In the genomic region with DNA sequence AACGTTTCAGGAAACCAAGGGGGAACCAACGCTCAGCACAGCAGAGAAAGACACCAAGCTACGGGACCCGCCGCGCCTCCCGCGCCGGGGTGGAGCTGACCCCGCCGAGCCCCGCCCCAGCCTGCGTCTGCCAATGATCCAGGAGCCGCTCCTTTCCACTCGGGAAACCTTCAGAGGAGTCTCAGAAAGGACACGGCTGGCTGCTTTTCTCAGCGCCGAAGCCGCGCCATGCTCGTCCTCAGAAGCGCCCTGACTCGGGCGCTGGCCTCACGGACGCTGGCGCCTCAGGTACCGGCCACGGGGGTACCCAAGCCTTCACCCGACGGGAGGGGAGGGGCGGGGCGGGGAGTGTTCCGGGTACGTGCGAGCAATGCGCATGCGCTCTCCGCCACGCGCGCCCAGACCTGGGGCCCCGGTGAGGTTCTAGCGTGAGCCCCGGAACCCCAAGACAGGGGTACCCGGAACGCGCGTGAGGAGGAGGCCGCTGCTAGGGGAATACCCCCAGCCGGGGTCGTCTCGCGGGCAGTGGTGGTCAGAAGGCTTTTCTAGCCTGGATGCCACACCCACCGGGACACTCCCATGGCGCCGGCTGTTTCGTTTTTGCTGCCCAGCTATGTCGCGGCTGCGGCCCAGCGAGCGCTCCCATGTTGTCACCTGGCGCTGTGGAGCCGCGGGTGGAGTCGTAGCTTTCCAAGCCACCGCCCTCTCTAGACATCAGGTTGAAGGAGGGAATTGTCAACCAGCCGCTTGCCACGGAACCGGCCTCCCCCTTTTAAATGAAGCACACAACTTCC, we compare ENCODE assay signal across 8 cellular contexts. TPM values are rescaled to one million over a fixed set of nuclear protein-coding genes. Genes with fewer than 3 reads are reported as not detected.
DNase-seq lines count a peak whose midpoint lies in the region; ATAC-seq and TF ChIP-seq lines count a peak whose summit lies in the region.

A gene (plus strand): TSS at position 119 of the 794 bp plus-strand sequence. CDS start 110 bp downstream, at position 229.

- POLR2A ChIA-PET in activated CD4-positive, alpha-beta T cell treated with anti-CD3 and anti-CD28 coated beads for 36 hours (lab: Charles Lee), result interaction anchor here (0.5 kb wide), 1 partner anchor 76 kb away, joined by 3 read pairs; no protein-coding TSS in a partner anchor

- no peaks in the 10 kb centered on the region for H3K27me3 ChIP-seq in layer of hippocampus (ENCODE audit: control insufficient read depth, insufficient read depth, low read length)

- H3K27ac ChIP-seq in layer of hippocampus (ENCODE audit: low read depth, low read length), result peak within 1 kb of the TSS; percentile 90

- H3K27ac Mint-ChIP-seq in activated CD4-positive, alpha-beta T cell treated with anti-CD3 and anti-CD28 coated beads for 36 hours, result peak within 1 kb of the TSS; percentile 96
- H3K27ac Mint-ChIP-seq in chondrocyte (ENCODE audit: unreplicated experiment), result peak within 1 kb of the TSS; percentile 98

- intact Hi-C loops in activated CD4-positive, alpha-beta T cell treated with anti-CD3 and anti-CD28 coated beads for 36 hours (cut with DNase I, micrococcal nuclease), result loop anchor here (1.0 to 10.0 kb wide), 9 partner anchors 17 to 947 kb away; a partner anchor contains a TSS

- peak; percentile 88 for ATAC-seq in GM19035 (IDR thresholded peaks at IDR 0.05; ENCODE audit: unreplicated experiment)
- ATAC-seq in HG03342 (IDR thresholded peaks at IDR 0.05; ENCODE audit: unreplicated experiment), result peak; percentile 86
- peak; percentile 93 for ATAC-seq in activated CD4-positive, alpha-beta T cell treated with anti-CD3 and anti-CD28 coated beads for 36 hours

- peaks cover 9% of the 10 kb centered on the region for H3K36me3 Mint-ChIP-seq in activated CD4-positive, alpha-beta T cell treated with anti-CD3 and anti-CD28 coated beads for 36 hours (ENCODE audit: low read depth)
- H3K36me3 Mint-ChIP-seq in chondrocyte (ENCODE audit: low read depth), result peaks cover 4% of the 10 kb centered on the region

- peak; percentile 14 for TF ChIP-seq CTCF in chondrocyte (IDR thresholded peaks at IDR 0.05)

- no peaks in the 10 kb centered on the region for H3K27me3 Mint-ChIP-seq in activated CD4-positive, alpha-beta T cell treated with anti-CD3 and anti-CD28 coated beads for 36 hours
- H3K27me3 Mint-ChIP-seq in chondrocyte (ENCODE audit: low read depth), result peaks cover 2% of the 10 kb centered on the region

- CTCF ChIA-PET in activated CD4-positive, alpha-beta T cell treated with anti-CD3 and anti-CD28 coated beads for 36 hours (lab: Charles Lee), result interaction anchor here (0.7 to 1.8 kb wide), 5 partner anchors 8 to 180 kb away, joined by 3 to 8 read pairs (median 3); a partner anchor contains a TSS

- H3K4me1 Mint-ChIP-seq in activated CD4-positive, alpha-beta T cell treated with anti-CD3 and anti-CD28 coated beads for 36 hours, result peaks cover 16% of the 10 kb centered on the region
- peaks cover 19% of the 10 kb centered on the region for H3K4me1 Mint-ChIP-seq in chondrocyte (ENCODE audit: low read depth)

- peak within 1 kb of the TSS; percentile 85 for H3K4me3 Mint-ChIP-seq in activated CD4-positive, alpha-beta T cell treated with anti-CD3 and anti-CD28 coated beads for 36 hours
- H3K4me3 Mint-ChIP-seq in chondrocyte (ENCODE audit: unreplicated experiment), result peak within 1 kb of the TSS; percentile 96

- DNase-seq in Ammon's horn (ENCODE audit: low spot score) (peak; percentile 89), NCI-H524 treated with DMSO at 0.1 percent for 48 hours (lab: John Stamatoyannopoulos, UW) (peak; percentile 39), chondrocyte (ENCODE audit: low spot score) (peak; percentile 94)
- peak; percentile 92 for DNase-seq in activated CD4-positive, alpha-beta T cell treated with anti-CD3 and anti-CD28 coated beads for 36 hours
- peak; percentile 60 to 86 (median 78) for DNase-seq in stimulated activated CD4-positive, alpha-beta T cell treated with anti-CD3 and anti-CD28 coated beads, Interleukin-1b, Interleukin-23, amount 100 ng/mL, for 24 hours (ENCODE audit: low read depth in 4 of 4, low spot score in 1 of 4)

- no peaks in the 10 kb centered on the region for H3K9me3 Mint-ChIP-seq in activated CD4-positive, alpha-beta T cell treated with anti-CD3 and anti-CD28 coated beads for 36 hours (ENCODE audit: low read depth)
- no peaks in the 10 kb centered on the region for H3K9me3 Mint-ChIP-seq in chondrocyte (ENCODE audit: low read depth)

RNA-seq across cellular contexts. Expression of the gene that starts here (rescaled TPM):
- total RNA-seq in activated CD4-positive, alpha-beta T cell treated with anti-CD3 and anti-CD28 coated beads for 36 hours, result 10 to 100 TPM in 1 of 2 experiments, 1 to 10 TPM in 1; 7.2 to 11.7 TPM
- 33.2 to 39.0 TPM (median 33.9 TPM) in 3 replicates for total RNA-seq in chondrocyte

Comparison
In these comparisons a context has a peak if more than half of its experiments do, and no peak if none do; other contexts are left out.
1. Peak in every context shown above with its lines: DNase-seq, ATAC-seq and H3K27ac ChIP-seq.
2. DNase-seq: peak in every context shown above with its lines; median percentile 94 in chondrocyte; 92 in activated CD4-positive, alpha-beta T cell treated with anti-CD3 and anti-CD28 coated beads for 36 hours; 89 in Ammon's horn; 78 in stimulated activated CD4-positive, alpha-beta T cell treated with anti-CD3 and anti-CD28 coated beads, Interleukin-1b, Interleukin-23, amount 100 ng/mL, for 24 hours; 39 in NCI-H524 treated with DMSO at 0.1 percent for 48 hours.